Comparison of ENCODE assay signal across 12 cellular contexts in the genomic region with DNA sequence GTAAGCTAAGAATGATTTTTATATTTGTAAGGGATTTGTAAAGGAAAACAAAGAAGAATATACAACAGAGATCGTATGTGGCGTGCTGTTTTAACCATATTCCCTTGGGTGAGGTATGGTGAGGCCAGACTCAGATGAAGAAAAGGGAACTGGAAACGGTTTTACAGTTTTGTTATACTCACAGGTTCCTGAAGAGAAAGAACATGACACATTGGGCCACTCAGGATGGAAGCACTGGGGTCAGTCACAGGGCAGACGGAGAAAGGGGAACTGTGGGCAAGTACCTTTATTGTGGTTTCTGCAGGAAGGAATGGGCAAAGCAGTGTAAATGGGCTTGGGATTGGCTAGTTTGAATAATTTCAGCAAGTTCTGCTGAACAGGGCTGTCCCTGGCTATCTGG.
DNase-seq lines count a peak whose midpoint lies in the region; ATAC-seq and TF ChIP-seq lines count a peak whose summit lies in the region.
"Had no signal": no experiment of that assay in that cellular context is flagged by ENCODE, and none has a peak within 500 bp of the region (broad histone marks: within the 10 kb centered on the region; RNA-seq: fewer than 3 reads in every experiment).

No MANE protein-coding gene starts in this region.

- no peaks in the 10 kb centered on the region for H3K9me3 Mint-ChIP-seq in central memory CD8-positive, alpha-beta T cell
- H3K9me3 Mint-ChIP-seq: activated CD8-positive, alpha-beta T cell treated with anti-CD3 and anti-CD28 coated beads for 36 hours had no signal

- TF ChIP-seq CTCF in mucosa of descending colon (IDR thresholded peaks at IDR 0.05) (no peak), osteoblast (IDR thresholded peaks at IDR 0.05; ENCODE audit: extremely low read depth, low read depth, low read length) (no peak)

- peaks cover 54% of the 10 kb centered on the region for H3K27me3 Mint-ChIP-seq in central memory CD8-positive, alpha-beta T cell

- no peak overlapping the region for H3K4me2 ChIP-seq in osteoblast (ENCODE audit: insufficient read depth, low read length)

- H2AFZ ChIP-seq in osteoblast (ENCODE audit: low read length): no peak overlapping the region

- no peak overlapping the region for H3K4me3 Mint-ChIP-seq in central memory CD8-positive, alpha-beta T cell
- H3K4me3 Mint-ChIP-seq: activated CD8-positive, alpha-beta T cell treated with anti-CD3 and anti-CD28 coated beads for 36 hours had no signal

- H3K9me3 ChIP-seq in mucosa of descending colon: no peaks in the 10 kb centered on the region
- H3K9me3 ChIP-seq in osteoblast (ENCODE audit: low read depth, low read length): no peaks in the 10 kb centered on the region
- H3K9me3 ChIP-seq: gastrocnemius medialis, neutrophil had no signal

- no peaks in the 10 kb centered on the region for H3K36me3 Mint-ChIP-seq in central memory CD8-positive, alpha-beta T cell (ENCODE audit: insufficient read depth)

- no peaks in the 10 kb centered on the region for H3K4me1 Mint-ChIP-seq in central memory CD8-positive, alpha-beta T cell

- no peak overlapping the region for H3K4me3 ChIP-seq in mucosa of descending colon
- no peak overlapping the region for H3K4me3 ChIP-seq in osteoblast (ENCODE audit: insufficient read depth, low read length)
- H3K4me3 ChIP-seq: gastrocnemius medialis had no signal

- H4K20me1 ChIP-seq in osteoblast (ENCODE audit: insufficient read depth, low read length): no peaks in the 10 kb centered on the region

- no peak overlapping the region for H3K27ac ChIP-seq in osteoblast (ENCODE audit: low read depth, low read length)
- H3K27ac ChIP-seq: gastrocnemius medialis, neutrophil had no signal

- no peak overlapping the region for H3K27ac Mint-ChIP-seq in central memory CD8-positive, alpha-beta T cell (ENCODE audit: low read depth)
- H3K27ac Mint-ChIP-seq: activated CD8-positive, alpha-beta T cell treated with anti-CD3 and anti-CD28 coated beads for 36 hours had no signal

- no peaks in the 10 kb centered on the region for H3K4me1 ChIP-seq in mucosa of descending colon (ENCODE audit: low read depth)
- H3K4me1 ChIP-seq in osteoblast (ENCODE audit: insufficient read depth, low read length): no peaks in the 10 kb centered on the region
- H3K4me1 ChIP-seq: gastrocnemius medialis had no signal

- H3K27me3 ChIP-seq in osteoblast (ENCODE audit: insufficient read depth, low read length): no peaks in the 10 kb centered on the region
- H3K27me3 ChIP-seq: gastrocnemius medialis, neutrophil had no signal

- DNase-seq in central memory CD8-positive, alpha-beta T cell (ENCODE audit: low spot score in 2 of 2): no peak
- no peak for DNase-seq in mucosa of descending colon
- DNase-seq in NCI-H2081 treated with DMSO at 0.1 percent for 48 hours (lab: John Stamatoyannopoulos, UW): no peak
- DNase-seq in NCI-H510A (lab: John Stamatoyannopoulos, UW): no peak
- DNase-seq in osteoblast (ENCODE audit: insufficient read length, low spot score, missing footprints): no peak
- DNase-seq: activated CD8-positive, alpha-beta T cell treated with anti-CD3 and anti-CD28 coated beads for 36 hours; DND-41; gastrocnemius medialis had no signal

- H3K79me2 ChIP-seq in osteoblast (ENCODE audit: insufficient read depth, low read length): no peaks in the 10 kb centered on the region

- no peaks in the 10 kb centered on the region for H3K36me3 ChIP-seq in mucosa of descending colon (ENCODE audit: low read depth)
- no peaks in the 10 kb centered on the region for H3K36me3 ChIP-seq in osteoblast (ENCODE audit: insufficient read depth, low read length)
- H3K36me3 ChIP-seq: gastrocnemius medialis, neutrophil had no signal

- peak; percentile 85 for ATAC-seq in GM18867 (IDR thresholded peaks at IDR 0.05; ENCODE audit: unreplicated experiment)
- peak; percentile 92 for ATAC-seq in HG02588 (IDR thresholded peaks at IDR 0.05; ENCODE audit: unreplicated experiment)
- peak; percentile 75 for ATAC-seq in HG03558 (IDR thresholded peaks at IDR 0.05; ENCODE audit: extremely low read depth, unreplicated experiment)
- peak; percentile 32 for ATAC-seq in central memory CD8-positive, alpha-beta T cell (replicated peaks; ENCODE audit: extremely low read depth, poor library complexity, severe bottlenecking)
- no peak for ATAC-seq in mucosa of descending colon
- ATAC-seq: activated CD8-positive, alpha-beta T cell treated with anti-CD3 and anti-CD28 coated beads for 36 hours; gastrocnemius medialis had no signal

- intact Hi-C loops in mucosa of descending colon (cut with DNase I, micrococcal nuclease): loop anchor here in 1 of 2 donors (10.0 kb wide), 1 partner anchor 1284 kb away; no protein-coding TSS in a partner anchor
